3 cellular contexts compared by ENCODE assay signal in genomic region chr15:21401531-21401930, GRCh38. TPM values are rescaled to one million over a fixed set of nuclear protein-coding genes. Genes with fewer than 3 reads are reported as not detected.
"Had no signal": no experiment of that assay in that cellular context is flagged by ENCODE, and none has a peak within 500 bp of the region (broad histone marks: within the 10 kb centered on the region; RNA-seq: fewer than 3 reads in every experiment).

No MANE protein-coding gene starts in this region.

RNA-seq across cellular contexts. Expression of gene POTEB3, which starts 38.8 kb away (rescaled TPM):
- total RNA-seq: LHCN-M2, M059J, MCF 10A had no signal
